14 cellular contexts compared by ENCODE assay signal in genomic region chr3:99900248-99900647, GRCh38.
"Had no signal": no experiment of that assay in that cellular context is flagged by ENCODE, and none has a peak within 500 bp of the region (broad histone marks: within the 10 kb centered on the region; RNA-seq: fewer than 3 reads in every experiment).

No MANE protein-coding gene starts in this region.

- FAIRE-seq: islet of Langerhans had no signal

- H3K27me3 ChIP-seq: ovary, thyroid gland had no signal

- H3K9me3 Mint-ChIP-seq: activated B cell treated with CpG ODN at 0.5 μM for 24 hours; activated CD4-positive, alpha-beta T cell treated with anti-CD3 and anti-CD28 coated beads, Interleukin-2, amount 10 ng/mL, durations not matched to agents 24 days and 14 days; activated T-helper 1 cell treated with anti-CD3 and anti-CD28 coated beads, Interleukin-12 subunit alpha, Interleukin-12 subunit beta, Interleukin-2, Interleukin-4 antibody, amounts not matched to agents 30 ng/mL and 10 ng/mL and 1 ng/mL, durations not matched to agents 14 hours and 24 hours and 36 hours; dendritic cell treated with granulocyte-macrophage colony-stimulating factor and Interleukin-4, amounts not matched to agents 40 ng/mL and 50 ng/mL, for 4 days; endodermal cell; T-helper 1 cell treated with Interleukin-12 subunit alpha and Interleukin-12 subunit beta and Interleukin-4 antibody, amounts not matched to agents 30 μg/mL and 1 μg/mL, for 36 hours had no signal

- H3K9me3 ChIP-seq: ovary, thyroid gland had no signal

- ATAC-seq: esophagus mucosa had no signal

- H3K4me3 ChIP-seq: ovary, thyroid gland had no signal

- H3K36me3 ChIP-seq: ovary, thyroid gland had no signal

- H3K27ac ChIP-seq: ovary had no signal

- H3K27ac Mint-ChIP-seq: activated B cell treated with CpG ODN at 0.5 μM for 24 hours; activated CD4-positive, alpha-beta T cell treated with anti-CD3 and anti-CD28 coated beads, Interleukin-2, amount 10 ng/mL, durations not matched to agents 24 days and 14 days; activated T-helper 1 cell treated with anti-CD3 and anti-CD28 coated beads, Interleukin-12 subunit alpha, Interleukin-12 subunit beta, Interleukin-2, Interleukin-4 antibody, amounts not matched to agents 30 ng/mL and 10 ng/mL and 1 ng/mL, durations not matched to agents 14 hours and 24 hours and 36 hours; T-helper 1 cell treated with Interleukin-12 subunit alpha and Interleukin-12 subunit beta and Interleukin-4 antibody, amounts not matched to agents 30 μg/mL and 1 μg/mL, for 36 hours had no signal

- DNase-seq: activated B cell treated with CpG ODN at 0.5 μM for 24 hours; activated CD4-positive, alpha-beta T cell treated with anti-CD3 and anti-CD28 coated beads, Interleukin-2, amount 10 ng/mL, durations not matched to agents 24 days and 14 days; activated naive CD4-positive, alpha-beta T cell treated with Interleukin-2 at 50 U/mL for 16 hours; endodermal cell; head of caudate nucleus; ovary; stimulated activated CD4-positive, alpha-beta T cell treated with anti-CD3 and anti-CD28 coated beads, Interleukin-15, amount 100 ng/mL, for 24 hours; stimulated activated CD4-positive, alpha-beta T cell treated with anti-CD3 and anti-CD28 coated beads, Interleukin-4, amount 100 ng/mL, for 24 hours; thyroid gland had no signal

- H3K27me3 Mint-ChIP-seq: activated B cell treated with CpG ODN at 0.5 μM for 24 hours; activated CD4-positive, alpha-beta T cell treated with anti-CD3 and anti-CD28 coated beads, Interleukin-2, amount 10 ng/mL, durations not matched to agents 24 days and 14 days; dendritic cell treated with granulocyte-macrophage colony-stimulating factor and Interleukin-4, amounts not matched to agents 40 ng/mL and 50 ng/mL, for 4 days had no signal

- H3K4me1 ChIP-seq: thyroid gland had no signal

- H3K4me3 Mint-ChIP-seq: activated B cell treated with CpG ODN at 0.5 μM for 24 hours; activated CD4-positive, alpha-beta T cell treated with anti-CD3 and anti-CD28 coated beads, Interleukin-2, amount 10 ng/mL, durations not matched to agents 24 days and 14 days; activated T-helper 1 cell treated with anti-CD3 and anti-CD28 coated beads, Interleukin-12 subunit alpha, Interleukin-12 subunit beta, Interleukin-2, Interleukin-4 antibody, amounts not matched to agents 30 ng/mL and 10 ng/mL and 1 ng/mL, durations not matched to agents 14 hours and 24 hours and 36 hours; dendritic cell treated with granulocyte-macrophage colony-stimulating factor and Interleukin-4, amounts not matched to agents 40 ng/mL and 50 ng/mL, for 4 days; endodermal cell; T-helper 1 cell treated with Interleukin-12 subunit alpha and Interleukin-12 subunit beta and Interleukin-4 antibody, amounts not matched to agents 30 μg/mL and 1 μg/mL, for 36 hours had no signal
